Comparison of ENCODE assay signal across 8 cellular contexts in the genomic region with DNA sequence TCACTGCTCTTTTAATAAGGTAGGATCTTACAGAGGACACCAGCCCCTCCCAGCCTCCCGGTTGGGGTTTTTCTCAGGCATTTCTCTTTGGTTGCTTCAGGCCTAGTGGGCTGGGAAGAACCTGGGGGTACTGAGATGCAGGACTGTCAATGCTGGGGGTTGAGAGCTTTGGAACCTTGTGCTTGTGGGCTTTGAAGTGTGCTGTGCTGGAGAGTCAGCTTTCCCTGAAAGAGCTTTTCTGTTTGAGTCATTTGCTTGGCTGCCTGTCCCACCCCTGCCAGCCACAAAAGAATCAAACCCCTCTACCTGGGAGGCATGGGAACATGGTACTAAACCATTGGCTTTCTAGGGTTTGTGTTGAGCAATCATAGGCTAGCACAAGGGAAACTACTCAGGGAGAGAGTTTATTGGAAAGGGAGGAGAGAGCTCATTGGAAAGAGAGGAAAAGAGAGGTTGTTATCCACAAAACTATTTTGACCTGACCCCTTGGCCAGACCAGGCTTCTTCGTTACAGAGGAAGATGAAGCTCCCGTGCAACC. TPM values are rescaled to one million over a fixed set of nuclear protein-coding genes. Genes with fewer than 3 reads are reported as not detected.
A peak's percentile ranks its signal among the peaks of the same experiment; 100 is the strongest.
DNase-seq lines count a peak whose midpoint lies in the region; ATAC-seq and TF ChIP-seq lines count a peak whose summit lies in the region.

No MANE protein-coding gene starts in this region.

- TF ChIP-seq CTCF in 22Rv1 (IDR thresholded peaks at IDR 0.05) (no peak), HEK293 (tag by site-specific recombination; IDR thresholded peaks at IDR 0.05) (no peak), astrocyte of the spinal cord (IDR thresholded peaks at IDR 0.05; ENCODE audit: low read depth, low read length) (no peak), right lobe of liver (IDR thresholded peaks at IDR 0.05) (no peak)

- no peaks in the 10 kb centered on the region for H3K27me3 ChIP-seq in right lobe of liver

- no peak for TF ChIP-seq POLR2A in right lobe of liver (IDR thresholded peaks at IDR 0.05)

- H3K36me3 ChIP-seq in HEK293 (ENCODE audit: control insufficient read depth in 2 of 2, insufficient read depth in 1 of 2, low read length in 2 of 2) (peaks cover 25 to 52% of the 10 kb centered on the region in 2 experiments), right lobe of liver (peaks cover 0 to 19% (median 4%) of the 10 kb centered on the region in 4 donors)

- intact Hi-C loops in right lobe of liver (cut with DNase I) = no loop called here

- peak overlapping the region; percentile 77 for H3K4me3 ChIP-seq in HEK293 (ENCODE audit: low read depth, low read length)
- H3K4me3 ChIP-seq in astrocyte of the spinal cord (ENCODE audit: low read depth, low read length) = peak overlapping the region; percentile 93
- H3K4me3 ChIP-seq in right lobe of liver = peak overlapping the region; percentile 66 to 83 (median 70)

- DNase-seq in astrocyte of the spinal cord (ENCODE audit: low read depth, low spot score) (no peak), right lobe of liver (no peak), NCI-H526 (lab: John Stamatoyannopoulos, UW) (no peak), T1000 (lab: John Stamatoyannopoulos, UW) (no peak)
- no peak for DNase-seq in activated effector memory CD4-positive, alpha-beta T cell treated with Interleukin-2 at 50 U/mL for 16 hours

- CTCF ChIA-PET in HEK293 (lab: Yijun Ruan, JAX) = interaction anchor here (0.7 to 20.2 kb wide), 5 partner anchors 9 to 170 kb away, joined by 3 to 342 read pairs (median 7); no protein-coding TSS in a partner anchor

- POLR2A ChIA-PET in HEK293 (lab: Yijun Ruan, JAX) = interaction anchor here (2.4 to 4.5 kb wide), 4 partner anchors 11 to 25 kb away, joined by 17 to 71 read pairs (median 28); no protein-coding TSS in a partner anchor

- peaks cover 21% of the 10 kb centered on the region for H3K4me1 ChIP-seq in HEK293 (ENCODE audit: control insufficient read depth, insufficient read depth, low read length)
- peaks cover 0 to 40% (median 18%) of the 10 kb centered on the region in 4 donors for H3K4me1 ChIP-seq in right lobe of liver

- no peak for ATAC-seq in right lobe of liver
- ATAC-seq in HG02623 (IDR thresholded peaks at IDR 0.05; ENCODE audit: unreplicated experiment) = no peak

- in situ Hi-C loops in astrocyte of the spinal cord (cut with HindIII; ENCODE audit: low sequenced_read_pairs) = loop anchor here (25.0 kb wide), 1 partner anchor 189 kb away; a partner anchor contains a TSS

- H3K9me3 ChIP-seq in HEK293 (ENCODE audit: control insufficient read depth, insufficient read depth, low read depth, low read length) (no peaks in the 10 kb centered on the region), right lobe of liver (no peaks in the 10 kb centered on the region)

- 35% methylated on average over 3 of the region's 3 CpGs for WGBS in right lobe of liver (ENCODE audit: insufficient coverage, low coverage, low lambda C conversion rate, missing lambda C conversion rate)

- H3K27ac ChIP-seq in 22Rv1 (peak overlapping the region; percentile 89), HEK293 (ENCODE audit: extremely low read depth, low read depth, low read length) (peak overlapping the region; percentile 99; the same call in 1 of the 2 replicates), right lobe of liver (peak overlapping the region in 1 of 3 donors; percentile 73)

TF ChIP-seq in HEK293, 187 proteins besides CTCF, POLR2A, EP300 and RAD21 (continues in another document):
- no peak for TF ChIP-seq ZNF335 (tag by site-specific recombination; conservative IDR thresholded peaks at IDR 0.05)
- no peak for TF ChIP-seq ZNF394 (tag by site-specific recombination; IDR thresholded peaks at IDR 0.05; ENCODE audit: borderline replicate concordance)
- TF ChIP-seq, protein P1, sequence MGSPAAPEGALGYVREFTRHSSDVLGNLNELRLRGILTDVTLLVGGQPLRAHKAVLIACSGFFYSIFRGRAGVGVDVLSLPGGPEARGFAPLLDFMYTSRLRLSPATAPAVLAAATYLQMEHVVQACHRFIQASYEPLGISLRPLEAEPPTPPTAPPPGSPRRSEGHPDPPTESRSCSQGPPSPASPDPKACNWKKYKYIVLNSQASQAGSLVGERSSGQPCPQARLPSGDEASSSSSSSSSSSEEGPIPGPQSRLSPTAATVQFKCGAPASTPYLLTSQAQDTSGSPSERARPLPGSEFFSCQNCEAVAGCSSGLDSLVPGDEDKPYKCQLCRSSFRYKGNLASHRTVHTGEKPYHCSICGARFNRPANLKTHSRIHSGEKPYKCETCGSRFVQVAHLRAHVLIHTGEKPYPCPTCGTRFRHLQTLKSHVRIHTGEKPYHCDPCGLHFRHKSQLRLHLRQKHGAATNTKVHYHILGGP (tag by site-specific recombination; IDR thresholded peaks at IDR 0.05) = peak; percentile 44; the same call in 1 of the 2 replicates
- TF ChIP-seq ZNF354C (tag by site-specific recombination; IDR thresholded peaks at IDR 0.05; ENCODE audit: borderline replicate concordance, low read depth) = no peak
- TF ChIP-seq HOXC10 (CRISPR knock-in tag; IDR thresholded peaks at IDR 0.05) = no peak
- no peak for TF ChIP-seq KLF16 (tag by site-specific recombination; IDR thresholded peaks at IDR 0.05)
- no peak for TF ChIP-seq ZNF624 (tag by site-specific recombination; IDR thresholded peaks at IDR 0.05)
- TF ChIP-seq, protein P2, sequence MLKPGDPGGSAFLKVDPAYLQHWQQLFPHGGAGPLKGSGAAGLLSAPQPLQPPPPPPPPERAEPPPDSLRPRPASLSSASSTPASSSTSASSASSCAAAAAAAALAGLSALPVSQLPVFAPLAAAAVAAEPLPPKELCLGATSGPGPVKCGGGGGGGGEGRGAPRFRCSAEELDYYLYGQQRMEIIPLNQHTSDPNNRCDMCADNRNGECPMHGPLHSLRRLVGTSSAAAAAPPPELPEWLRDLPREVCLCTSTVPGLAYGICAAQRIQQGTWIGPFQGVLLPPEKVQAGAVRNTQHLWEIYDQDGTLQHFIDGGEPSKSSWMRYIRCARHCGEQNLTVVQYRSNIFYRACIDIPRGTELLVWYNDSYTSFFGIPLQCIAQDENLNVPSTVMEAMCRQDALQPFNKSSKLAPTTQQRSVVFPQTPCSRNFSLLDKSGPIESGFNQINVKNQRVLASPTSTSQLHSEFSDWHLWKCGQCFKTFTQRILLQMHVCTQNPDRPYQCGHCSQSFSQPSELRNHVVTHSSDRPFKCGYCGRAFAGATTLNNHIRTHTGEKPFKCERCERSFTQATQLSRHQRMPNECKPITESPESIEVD (tag by site-specific recombination; IDR thresholded peaks at IDR 0.05) = no peak
- peak; percentile 57 for TF ChIP-seq GLIS1 (tag by site-specific recombination; IDR thresholded peaks at IDR 0.05)
- no peak for TF ChIP-seq KLF8 (tag by site-specific recombination; IDR thresholded peaks at IDR 0.05)
- TF ChIP-seq, protein P3, sequence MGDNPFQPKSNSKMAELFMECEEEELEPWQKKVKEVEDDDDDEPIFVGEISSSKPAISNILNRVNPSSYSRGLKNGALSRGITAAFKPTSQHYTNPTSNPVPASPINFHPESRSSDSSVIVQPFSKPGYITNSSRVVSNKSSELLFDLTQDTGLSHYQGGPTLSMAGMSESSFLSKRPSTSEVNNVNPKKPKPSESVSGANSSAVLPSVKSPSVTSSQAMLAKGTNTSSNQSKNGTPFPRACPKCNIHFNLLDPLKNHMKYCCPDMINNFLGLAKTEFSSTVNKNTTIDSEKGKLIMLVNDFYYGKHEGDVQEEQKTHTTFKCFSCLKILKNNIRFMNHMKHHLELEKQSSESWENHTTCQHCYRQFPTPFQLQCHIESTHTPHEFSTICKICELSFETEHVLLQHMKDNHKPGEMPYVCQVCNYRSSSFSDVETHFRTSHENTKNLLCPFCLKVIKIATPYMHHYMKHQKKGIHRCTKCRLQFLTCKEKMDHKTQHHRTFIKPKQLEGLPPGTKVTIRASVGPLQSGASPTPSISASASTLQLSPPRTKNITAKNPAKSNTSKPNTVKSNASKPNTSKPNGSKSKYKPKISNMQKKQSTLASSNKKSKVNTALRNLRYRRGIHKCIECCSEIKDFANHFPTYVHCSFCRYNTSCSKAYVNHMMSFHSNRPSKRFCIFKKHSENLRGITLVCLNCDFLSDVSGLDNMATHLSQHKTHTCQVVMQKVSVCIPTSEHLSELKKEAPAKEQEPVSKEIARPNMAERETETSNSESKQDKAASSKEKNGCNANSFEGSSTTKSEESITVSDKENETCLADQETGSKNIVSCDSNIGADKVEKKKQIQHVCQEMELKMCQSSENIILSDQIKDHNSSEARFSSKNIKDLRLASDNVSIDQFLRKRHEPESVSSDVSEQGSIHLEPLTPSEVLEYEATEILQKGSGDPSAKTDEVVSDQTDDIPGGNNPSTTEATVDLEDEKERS (tag by site-specific recombination; IDR thresholded peaks at IDR 0.05) = no peak
- TF ChIP-seq ZBTB17 (tag by site-specific recombination; IDR thresholded peaks at IDR 0.05) = no peak
- TF ChIP-seq ZNF658 (tag by site-specific recombination; IDR thresholded peaks at IDR 0.05) = no peak
- TF ChIP-seq, protein P4, sequence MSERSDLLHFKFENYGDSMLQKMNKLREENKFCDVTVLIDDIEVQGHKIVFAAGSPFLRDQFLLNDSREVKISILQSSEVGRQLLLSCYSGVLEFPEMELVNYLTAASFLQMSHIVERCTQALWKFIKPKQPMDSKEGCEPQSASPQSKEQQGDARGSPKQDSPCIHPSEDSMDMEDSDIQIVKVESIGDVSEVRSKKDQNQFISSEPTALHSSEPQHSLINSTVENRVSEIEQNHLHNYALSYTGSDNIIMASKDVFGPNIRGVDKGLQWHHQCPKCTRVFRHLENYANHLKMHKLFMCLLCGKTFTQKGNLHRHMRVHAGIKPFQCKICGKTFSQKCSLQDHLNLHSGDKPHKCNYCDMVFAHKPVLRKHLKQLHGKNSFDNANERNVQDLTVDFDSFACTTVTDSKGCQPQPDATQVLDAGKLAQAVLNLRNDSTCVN (tag by site-specific recombination; optimal IDR thresholded peaks at IDR 0.05) = no peak
- no peak for TF ChIP-seq ZNF10 (tag by site-specific recombination; IDR thresholded peaks at IDR 0.05)
- no peak for TF ChIP-seq MEIS1 (CRISPR knock-in tag; IDR thresholded peaks at IDR 0.05; ENCODE audit: borderline replicate concordance)
- TF ChIP-seq ZNF274 (IDR thresholded peaks at IDR 0.05; ENCODE audit: low read length) = no peak
- TF ChIP-seq ZNF274 (tag by site-specific recombination; IDR thresholded peaks at IDR 0.05; ENCODE audit: borderline replicate concordance) = no peak

RNA-seq across cellular contexts. Expression of a gene that starts 1.4 kb away (rescaled TPM):
- 100 to 1,000 TPM in 4 of 6 experiments, 10 to 100 TPM in 2; 38.3 to 599 (median 220) TPM for total RNA-seq in right lobe of liver

RNA-seq across cellular contexts. Expression of a gene that starts 18.4 kb away (rescaled TPM):
- total RNA-seq in right lobe of liver = under 1 TPM in 3 of 6 experiments, not detected in 3; 0.12 to 0.26 (median 0.22) TPM
